8 cellular contexts compared by ENCODE assay signal in genomic region chr6:156976144-156977088, GRCh38.
A peak's percentile ranks its signal among the peaks of the same experiment; 100 is the strongest.
DNase-seq lines count a peak whose midpoint lies in the region; ATAC-seq and TF ChIP-seq lines count a peak whose summit lies in the region.

No MANE protein-coding gene starts in this region.

- DNase-seq in NCI-H69 (lab: John Stamatoyannopoulos, UW), result peak; percentile 78
- DNase-seq in effector memory CD8-positive, alpha-beta T cell, result no peak
- DNase-seq in retinal pigment epithelial cell (ENCODE audit: low read depth), result no peak
- no peak for DNase-seq in DMS 273 (lab: John Stamatoyannopoulos, UW; ENCODE audit: unreplicated experiment)
- no peak for DNase-seq in G401 (ENCODE audit: low spot score)
- DNase-seq in HUDEP-2 (lab: John Stamatoyannopoulos, UW; ENCODE audit: unreplicated experiment in 76 of 76), result no peak

- no peak for TF ChIP-seq CTCF in retinal pigment epithelial cell (conservative IDR thresholded peaks at IDR 0.05; ENCODE audit: low read depth, low read length)

- TF ChIP-seq POLR2A in GM19099 (IDR thresholded peaks at IDR 0.05; ENCODE audit: extremely low read depth, insufficient read length, low read depth), result peak; percentile 29

- in situ Hi-C loops in G401 (cut with HindIII; ENCODE audit: low sequenced_read_pairs), result no loop called here

- H3K27ac Mint-ChIP-seq in effector memory CD8-positive, alpha-beta T cell, result peak overlapping the region in 1 of 2 donors; percentile 59

- no peaks in the 10 kb centered on the region for H3K27me3 Mint-ChIP-seq in effector memory CD8-positive, alpha-beta T cell

- H3K4me3 Mint-ChIP-seq in effector memory CD8-positive, alpha-beta T cell, result peak overlapping the region; percentile 49 to 75

- H3K4me1 Mint-ChIP-seq in effector memory CD8-positive, alpha-beta T cell (ENCODE audit: low read depth in 2 of 2), result peaks cover 55 to 80% of the 10 kb centered on the region in 2 donors

- H3K4me3 ChIP-seq in retinal pigment epithelial cell (ENCODE audit: low read length), result peak overlapping the region; percentile 47

- H3K9me3 Mint-ChIP-seq in effector memory CD8-positive, alpha-beta T cell, result no peaks in the 10 kb centered on the region

- ATAC-seq in effector memory CD8-positive, alpha-beta T cell (replicated peaks), result peak; percentile 53
- ATAC-seq in HG03354 (IDR thresholded peaks at IDR 0.05; ENCODE audit: poor library complexity, severe bottlenecking, unreplicated experiment), result no peak

- no peaks in the 10 kb centered on the region for H3K36me3 Mint-ChIP-seq in effector memory CD8-positive, alpha-beta T cell (ENCODE audit: insufficient read depth)
